In genomic region chr10:83515001-83515400, GRCh38 we compare ENCODE assay signal across 21 cellular contexts.
A peak's percentile ranks its signal among the peaks of the same experiment; 100 is the strongest.
DNase-seq lines count a peak whose midpoint lies in the region; ATAC-seq, FAIRE-seq and TF ChIP-seq lines count a peak whose summit lies in the region.
"Had no signal": no experiment of that assay in that cellular context is flagged by ENCODE, and none has a peak within 500 bp of the region (broad histone marks: within the 10 kb centered on the region; RNA-seq: fewer than 3 reads in every experiment).

No MANE protein-coding gene starts in this region.

- BruUV-seq in HepG2 (replicated peaks; lab: Mats Ljungman, UMichigan), result no TSS peak

- H3K79me2 ChIP-seq in HepG2 (ENCODE audit: insufficient read depth, low read length), result no peaks in the 10 kb centered on the region
- H3K79me2 ChIP-seq in H1 (ENCODE audit: control insufficient read depth in 1 of 2, insufficient read depth in 2 of 2, low read length in 2 of 2), result no peaks in the 10 kb centered on the region
- H3K79me2 ChIP-seq in smooth muscle cell (ENCODE audit: low read depth), result no peaks in the 10 kb centered on the region

- TF ChIP-seq RAD21 in HepG2 (CRISPR knock-in tag; IDR thresholded peaks at IDR 0.05) (no peak), H1 (IDR thresholded peaks at IDR 0.05 in 1 of 2, conservative IDR thresholded peaks at IDR 0.05 in 1 of 2; ENCODE audit: low read depth in 2 of 2, low read length in 2 of 2) (no peak)

- no peak overlapping the region for H3K4ac ChIP-seq in H1 (replicated peaks; ENCODE audit: insufficient read length, low read depth, low read length)

- H3K36me3 ChIP-seq in HepG2 (replicated peaks in 1 of 2; ENCODE audit: control insufficient read depth in 1 of 2, insufficient read depth in 2 of 2, low read length in 2 of 2), result no peaks in the 10 kb centered on the region
- H3K36me3 ChIP-seq in right lobe of liver, result no peaks in the 10 kb centered on the region
- no peaks in the 10 kb centered on the region for H3K36me3 ChIP-seq in H1 (ENCODE audit: control insufficient read depth in 2 of 4, insufficient read depth in 4 of 4, low read length in 3 of 4)
- no peaks in the 10 kb centered on the region for H3K36me3 ChIP-seq in smooth muscle cell (ENCODE audit: low read depth)
- H3K36me3 ChIP-seq: BE2C, HAP-1 had no signal

- H3K4me3 ChIP-seq in HepG2 (replicated peaks in 1 of 3; ENCODE audit: insufficient read depth in 1 of 3, low read depth in 2 of 3, low read length in 3 of 3) (no peak overlapping the region), right lobe of liver (no peak overlapping the region), H1 (ENCODE audit: extremely low read depth in 1 of 4, insufficient read depth in 2 of 4, low read depth in 3 of 4, low read length in 4 of 4) (no peak overlapping the region), smooth muscle cell (no peak overlapping the region)
- H3K4me3 ChIP-seq: HAP-1 had no signal

- no peak overlapping the region for H2BK20ac ChIP-seq in H1 (ENCODE audit: low read length)

- intact Hi-C loops in HepG2 (cut with micrococcal nuclease; ENCODE audit: unreplicated experiment), result no loop called here
- intact Hi-C loops in right lobe of liver (cut with DNase I), result no loop called here

- CTCF ChIA-PET in HepG2 (lab: Yijun Ruan, JAX; ENCODE audit: low intra/inter-chr PET ratio, low total read pairs), result no interaction called here
- CTCF ChIA-PET in H1 (lab: Charles Lee; ENCODE audit: partially characterized antibody), result no interaction called here

- no peak for TF ChIP-seq EP300 in HepG2 (IDR thresholded peaks at IDR 0.05; ENCODE audit: low read depth in 2 of 2, low read length in 2 of 2)
- no peak for TF ChIP-seq EP300 in HepG2 (CRISPR knock-in tag; IDR thresholded peaks at IDR 0.05; ENCODE audit: borderline replicate concordance)
- no peak for TF ChIP-seq EP300 in H1 (IDR thresholded peaks at IDR 0.05; ENCODE audit: borderline replicate concordance in 1 of 2, low read depth in 2 of 2, low read length in 2 of 2)

- H3K9ac ChIP-seq in HepG2 (ENCODE audit: insufficient read depth, low read depth, low read length) (no peak overlapping the region), H1 (replicated peaks in 1 of 4; ENCODE audit: extremely low read depth in 1 of 4, low read depth in 3 of 4, low read length in 3 of 4) (no peak overlapping the region), smooth muscle cell (ENCODE audit: low read depth) (no peak overlapping the region)

- no peaks in the 10 kb centered on the region for H3F3A ChIP-seq in smooth muscle cell (ENCODE audit: low read depth)

- H2BK15ac ChIP-seq in H1 (ENCODE audit: low read length), result no peak overlapping the region

- H3K79me1 ChIP-seq in H1 (ENCODE audit: low read depth, low read length), result no peaks in the 10 kb centered on the region

- POLR2A ChIA-PET in HepG2 (lab: Yijun Ruan, JAX), result no interaction called here
- POLR2A ChIA-PET in H1 (lab: Charles Lee; ENCODE audit: partially characterized antibody), result no interaction called here

- H3K27me3 ChIP-seq in HepG2 (ENCODE audit: control insufficient read depth in 1 of 2, insufficient read depth in 2 of 2, low read length in 2 of 2) (no peaks in the 10 kb centered on the region; a peak in 1 of 5 replicates), right lobe of liver (no peaks in the 10 kb centered on the region), H1 (replicated peaks in 1 of 4; ENCODE audit: control insufficient read depth in 3 of 4, extremely low read depth in 1 of 4, insufficient read depth in 3 of 4, low read length in 3 of 4) (no peaks in the 10 kb centered on the region), smooth muscle cell (ENCODE audit: low read depth) (no peaks in the 10 kb centered on the region)
- H3K27me3 ChIP-seq: BE2C had no signal

- H4K5ac ChIP-seq in H1 (ENCODE audit: insufficient read length, low read depth, low read length), result no peak overlapping the region

- FAIRE-seq in HepG2 (lab: Jason Lieb, UNC) (no peak), H1 (lab: Jason Lieb, UNC) (no peak)
- FAIRE-seq: D721Med, G401.6, GM12891 had no signal

- H4K20me1 ChIP-seq in HepG2 (ENCODE audit: insufficient read depth, low read length) (no peaks in the 10 kb centered on the region), H1 (replicated peaks in 1 of 2; ENCODE audit: control insufficient read depth in 1 of 2, insufficient read depth in 2 of 2, low read length in 2 of 2) (no peaks in the 10 kb centered on the region), smooth muscle cell (ENCODE audit: low read depth) (no peaks in the 10 kb centered on the region)

- H3K18ac ChIP-seq in H1 (ENCODE audit: extremely low read depth, low read length), result no peak overlapping the region

- H4K8ac ChIP-seq in H1 (ENCODE audit: extremely low read depth, insufficient read depth, low read length), result no peak overlapping the region

- no peak overlapping the region for H2AK5ac ChIP-seq in H1 (ENCODE audit: low read depth, low read length)

- TF ChIP-seq POLR2A in HepG2 (IDR thresholded peaks at IDR 0.05; ENCODE audit: insufficient read depth in 1 of 2, low read depth in 2 of 2, low read length in 2 of 2) (no peak), right lobe of liver (IDR thresholded peaks at IDR 0.05) (no peak), H1 (IDR thresholded peaks at IDR 0.05; ENCODE audit: control extremely low read depth in 1 of 2, low read depth in 2 of 2, low read length in 2 of 2) (no peak)

- H3K23ac ChIP-seq in H1 (ENCODE audit: insufficient read length), result no peak overlapping the region

- H2BK120ac ChIP-seq in H1 (replicated peaks; ENCODE audit: low read depth, low read length), result no peak overlapping the region

- H3K9me3 ChIP-seq in HepG2 (ENCODE audit: low read length), result peaks cover 85% of the 10 kb centered on the region
- H3K9me3 ChIP-seq in right lobe of liver, result no peaks in the 10 kb centered on the region
- H3K9me3 ChIP-seq in H1 (ENCODE audit: insufficient read depth in 2 of 2, low read depth in 1 of 2, low read length in 1 of 2), result no peaks in the 10 kb centered on the region
- H3K9me3 ChIP-seq in smooth muscle cell (replicated peaks; ENCODE audit: low read depth), result no peaks in the 10 kb centered on the region
- H3K9me3 ChIP-seq: BE2C, HAP-1 had no signal

- no peak overlapping the region for H2BK5ac ChIP-seq in H1 (ENCODE audit: low read depth, low read length)

- H3K56ac ChIP-seq in H1 (replicated peaks; ENCODE audit: insufficient read length, low read depth, low read length), result no peak overlapping the region

- H3K4me2 ChIP-seq in HepG2 (ENCODE audit: low read depth, low read length), result no peak overlapping the region
- H3K4me2 ChIP-seq in H1 (ENCODE audit: insufficient read depth in 1 of 2, low read depth in 2 of 2, low read length in 2 of 2), result no peak overlapping the region
- no peak overlapping the region for H3K4me2 ChIP-seq in smooth muscle cell

- no peaks in the 10 kb centered on the region for H3K4me1 ChIP-seq in HepG2 (ENCODE audit: insufficient read depth, low read length)
- H3K4me1 ChIP-seq in right lobe of liver, result no peaks in the 10 kb centered on the region
- no peaks in the 10 kb centered on the region for H3K4me1 ChIP-seq in H1 (replicated peaks in 1 of 4; ENCODE audit: control insufficient read depth in 3 of 4, insufficient read depth in 4 of 4, low read length in 3 of 4)
- H3K4me1 ChIP-seq in smooth muscle cell (ENCODE audit: low read depth), result peaks cover 3% of the 10 kb centered on the region
- H3K4me1 ChIP-seq: HAP-1 had no signal

- H3K27ac ChIP-seq in HepG2 (ENCODE audit: extremely low read length, insufficient read depth, low read length), result no peak overlapping the region
- no peak overlapping the region for H3K27ac ChIP-seq in right lobe of liver
- H3K27ac ChIP-seq in H1 (ENCODE audit: low read depth, low read length), result no peak overlapping the region
- H3K27ac ChIP-seq in smooth muscle cell (ENCODE audit: low read depth), result no peak overlapping the region
- H3K27ac ChIP-seq: 22Rv1, HL-60 had no signal

- no peak for DNase-seq in HepG2 (ENCODE audit: low spot score)
- DNase-seq in right lobe of liver, result no peak
- peak; percentile 21 for DNase-seq in amniotic epithelial cell (ENCODE audit: low read depth)
- no peak for DNase-seq in H1 (ENCODE audit: low read depth in 1 of 2, low spot score in 2 of 2)
- no peak for DNase-seq in smooth muscle cell (lab: John Stamatoyannopoulos, UW; ENCODE audit: unreplicated experiment)
- DNase-seq in ureter (ENCODE audit: low spot score), result no peak
- DNase-seq in amygdala (lab: John Stamatoyannopoulos, UW), result no peak
- DNase-seq: BE2C; C1 segment of cervical spinal cord; CD4-positive, CD25-positive, alpha-beta regulatory T cell; CD8-positive, alpha-beta memory T cell; COR-L47; GOT3; KG1 had no signal

- no peak overlapping the region for H2BK12ac ChIP-seq in H1 (ENCODE audit: low read depth, low read length)

- TF ChIP-seq CTCF in HepG2 (CRISPR knock-in tag; IDR thresholded peaks at IDR 0.05) (no peak), right lobe of liver (IDR thresholded peaks at IDR 0.05) (no peak), H1 (IDR thresholded peaks at IDR 0.05; ENCODE audit: control extremely low read depth in 1 of 3, insufficient read depth in 1 of 3, low read depth in 1 of 3, low read length in 3 of 3) (no peak), smooth muscle cell (IDR thresholded peaks at IDR 0.05; ENCODE audit: borderline replicate concordance, insufficient read depth, poor library complexity, severe bottlenecking) (no peak)

- 13% methylated on average over 3 of the region's 3 CpGs for WGBS in HepG2 (ENCODE audit: low lambda C conversion rate)
- WGBS in right lobe of liver (ENCODE audit: insufficient coverage, low coverage, low lambda C conversion rate, missing lambda C conversion rate), result 54% methylated on average over 2 of the region's 3 CpGs
- 98% methylated on average over 3 of the region's 3 CpGs; no CpG with 5 or more reads in 1 of the 2 experiments for WGBS in H1 (ENCODE audit: extremely low coverage in 1 of 2, insufficient coverage in 1 of 2, insufficient read length in 1 of 2, insufficient replicate concordance in 2 of 2, low coverage in 1 of 2, low lambda C conversion rate in 2 of 2, missing lambda C conversion rate in 1 of 2), 2 experiments
- WGBS in smooth muscle cell (ENCODE audit: low lambda C conversion rate), result 72% methylated on average over 3 of the region's 3 CpGs

- no peaks in the 10 kb centered on the region for H3K23me2 ChIP-seq in H1 (ENCODE audit: low read depth, low read length)

- H4K91ac ChIP-seq in H1 (replicated peaks; ENCODE audit: insufficient read length, low read length), result no peak overlapping the region

- in situ Hi-C loops in HepG2 (cut with HindIII; ENCODE audit: extremely low pct_ligation_motif_present, low pct_unique_long_range_greater_than_20kb), result no loop called here

- H2AFZ ChIP-seq in HepG2 (ENCODE audit: low read length) (no peak overlapping the region), H1 (ENCODE audit: low read length) (no peak overlapping the region), smooth muscle cell (ENCODE audit: low read depth) (peak overlapping the region; percentile 44)

- ATAC-seq in HepG2 (no peak), right lobe of liver (no peak), HG03196 (IDR thresholded peaks at IDR 0.05; ENCODE audit: unreplicated experiment) (no peak)

- H3K14ac ChIP-seq in H1 (ENCODE audit: insufficient read length), result no peak overlapping the region

Comparison
In these comparisons a context has a peak if more than half of its experiments do, and no peak if none do; other contexts are left out.
1. Of the 41 proteins assayed by ChIP-seq in both HepG2 and H1: peak only in HepG2: MAFK; only in H1: none; in both: none; in neither: 40.